Comparison of ENCODE assay signal across 18 cellular contexts in genomic region chr11:68762481-68762880, GRCh38. TPM values are rescaled to one million over a fixed set of nuclear protein-coding genes. Genes with fewer than 3 reads are reported as not detected.
A peak's percentile ranks its signal among the peaks of the same experiment; 100 is the strongest.
DNase-seq lines count a peak whose midpoint lies in the region; ATAC-seq, FAIRE-seq and TF ChIP-seq lines count a peak whose summit lies in the region.
"Had no signal": no experiment of that assay in that cellular context is flagged by ENCODE, and none has a peak within 500 bp of the region (broad histone marks: within the 10 kb centered on the region; RNA-seq: fewer than 3 reads in every experiment).

No MANE protein-coding gene starts in this region.

- CTCF ChIA-PET in RWPE1 (lab: Yijun Ruan, JAX) = no interaction called here
- CTCF ChIA-PET in activated CD4-positive, alpha-beta T cell treated with anti-CD3 and anti-CD28 coated beads for 36 hours (lab: Charles Lee) = no interaction called here

- POLR2A ChIA-PET in RWPE1 (lab: Yijun Ruan, JAX; ENCODE audit: low non-redundant PET) = no interaction called here
- POLR2A ChIA-PET in activated CD4-positive, alpha-beta T cell treated with anti-CD3 and anti-CD28 coated beads for 36 hours (lab: Charles Lee) = no interaction called here

- H3K9me3 Mint-ChIP-seq in type B pancreatic cell = no peaks in the 10 kb centered on the region
- no peaks in the 10 kb centered on the region for H3K9me3 Mint-ChIP-seq in activated CD4-positive, alpha-beta T cell treated with anti-CD3 and anti-CD28 coated beads for 36 hours (ENCODE audit: low read depth)
- H3K9me3 Mint-ChIP-seq: CD4-positive, alpha-beta memory T cell; GM23338; IgD-negative memory B cell had no signal

- DNase-seq in HTR-8/SVneo (ENCODE audit: insufficient read length, low spot score) (no peak), RWPE1 (ENCODE audit: low spot score) (no peak), epithelial cell of prostate (ENCODE audit: low read depth, low spot score) (no peak), type B pancreatic cell (ENCODE audit: extremely low spot score, unreplicated experiment) (no peak), small intestine (no peak), psoas muscle (no peak)
- DNase-seq in activated CD4-positive, alpha-beta T cell treated with anti-CD3 and anti-CD28 coated beads for 36 hours = no peak
- DNase-seq: C1 segment of cervical spinal cord; CD4-positive, alpha-beta memory T cell; DND-41; GDM1 had no signal

- WGBS in small intestine, 3 donors = 87 to 96% (median 94%) methylated on average over 14 to 15 of the region's 15 CpGs
- WGBS in psoas muscle, 3 donors = 84 to 90% (median 86%) methylated on average over 15 of the region's 15 CpGs

- no peak for ATAC-seq in activated CD4-positive, alpha-beta T cell treated with anti-CD3 and anti-CD28 coated beads for 36 hours
- ATAC-seq in psoas muscle = no peak

- peak overlapping the region; percentile 93 for H3K27ac Mint-ChIP-seq in type B pancreatic cell
- no peak overlapping the region for H3K27ac Mint-ChIP-seq in activated CD4-positive, alpha-beta T cell treated with anti-CD3 and anti-CD28 coated beads for 36 hours
- H3K27ac Mint-ChIP-seq: B cell; CD4-positive, alpha-beta memory T cell; GM23338 had no signal

- H3K9me3 ChIP-seq in small intestine (ENCODE audit: control insufficient read depth, low read depth) (no peaks in the 10 kb centered on the region), psoas muscle (no peaks in the 10 kb centered on the region)
- H3K9me3 ChIP-seq: HAP-1 had no signal

- H3K4me1 Mint-ChIP-seq in type B pancreatic cell (ENCODE audit: unreplicated experiment) = peaks cover 7% of the 10 kb centered on the region
- H3K4me1 Mint-ChIP-seq in activated CD4-positive, alpha-beta T cell treated with anti-CD3 and anti-CD28 coated beads for 36 hours = no peaks in the 10 kb centered on the region
- H3K4me1 Mint-ChIP-seq: B cell; CD4-positive, alpha-beta memory T cell had no signal

- intact Hi-C loops in activated CD4-positive, alpha-beta T cell treated with anti-CD3 and anti-CD28 coated beads for 36 hours (cut with DNase I, micrococcal nuclease) = no loop called here
- intact Hi-C loops in psoas muscle (cut with DNase I) = no loop called here

- H3K4me3 ChIP-seq in small intestine (ENCODE audit: low read depth in 1 of 2, low read length in 2 of 2) = no peak overlapping the region
- H3K4me3 ChIP-seq in psoas muscle = no peak overlapping the region
- H3K4me3 ChIP-seq: GM23338, HAP-1 had no signal

- no peak overlapping the region for H3K4me3 Mint-ChIP-seq in type B pancreatic cell
- no peak overlapping the region for H3K4me3 Mint-ChIP-seq in activated CD4-positive, alpha-beta T cell treated with anti-CD3 and anti-CD28 coated beads for 36 hours
- H3K4me3 Mint-ChIP-seq: B cell, GM23338 had no signal

- TF ChIP-seq CTCF in RWPE1 (conservative IDR thresholded peaks at IDR 0.05; ENCODE audit: low read depth) (no peak), type B pancreatic cell (conservative IDR thresholded peaks at IDR 0.05) (no peak), psoas muscle (IDR thresholded peaks at IDR 0.05) (no peak)

- H3K36me3 ChIP-seq in small intestine (ENCODE audit: control insufficient read depth in 2 of 2, insufficient read depth in 2 of 2, low read length in 2 of 2) = peaks cover 14 to 31% of the 10 kb centered on the region in 2 donors
- H3K36me3 ChIP-seq in psoas muscle (ENCODE audit: insufficient read depth in 1 of 2, low read depth in 1 of 2) = peaks cover 4 to 87% of the 10 kb centered on the region in 2 donors

- H3K4me1 ChIP-seq in small intestine (ENCODE audit: control insufficient read depth in 2 of 2, insufficient read depth in 1 of 2, low read depth in 1 of 2, low read length in 1 of 2) (no peaks in the 10 kb centered on the region), psoas muscle (no peaks in the 10 kb centered on the region)
- H3K4me1 ChIP-seq: HAP-1 had no signal

- peaks cover 5% of the 10 kb centered on the region for H3K36me3 Mint-ChIP-seq in type B pancreatic cell
- H3K36me3 Mint-ChIP-seq in activated CD4-positive, alpha-beta T cell treated with anti-CD3 and anti-CD28 coated beads for 36 hours (ENCODE audit: low read depth) = peaks cover 9% of the 10 kb centered on the region

- H3K27me3 ChIP-seq in small intestine (ENCODE audit: control insufficient read depth in 2 of 2, insufficient read depth in 2 of 2, low read length in 2 of 2) (no peaks in the 10 kb centered on the region), psoas muscle (ENCODE audit: insufficient read depth in 3 of 3, low read length in 2 of 3) (no peaks in the 10 kb centered on the region)

- FAIRE-seq in HTR-8/SVneo (lab: Jason Lieb, UNC) (peak; percentile 64), small intestine (lab: Jason Lieb, UNC) (no peak)
- FAIRE-seq: A204.1, D721Med, GM12892 had no signal

- H3K27ac ChIP-seq in RWPE1 (0 out of 2 replicates have a peak overlapping the region, but pooled peaks have one; percentile 8), epithelial cell of prostate (peak overlapping the region; percentile 55), small intestine (ENCODE audit: low read depth in 1 of 2, low read length in 1 of 2) (no peak overlapping the region), psoas muscle (no peak overlapping the region)

- H3K27me3 Mint-ChIP-seq in type B pancreatic cell = no peaks in the 10 kb centered on the region
- no peaks in the 10 kb centered on the region for H3K27me3 Mint-ChIP-seq in activated CD4-positive, alpha-beta T cell treated with anti-CD3 and anti-CD28 coated beads for 36 hours
- H3K27me3 Mint-ChIP-seq: B cell; CD4-positive, alpha-beta memory T cell; IgD-negative memory B cell had no signal

RNA-seq across cellular contexts. Expression of gene TESMIN, which starts 11.2 kb away (rescaled TPM):
- 6.7 and 9.7 TPM in 2 replicates for total RNA-seq in type B pancreatic cell (ENCODE audit: low replicate concordance)
- polyA plus RNA-seq in small intestine = 1 to 10 TPM; 1.1 to 5.5 (median 3.4) TPM
- 1 to 10 TPM; 2.9 to 3.5 TPM for total RNA-seq in activated CD4-positive, alpha-beta T cell treated with anti-CD3 and anti-CD28 coated beads for 36 hours
- under 1 TPM; 0.24 to 0.44 (median 0.37) TPM for total RNA-seq in psoas muscle
- under 1 TPM; 0.03 to 0.25 (median 0.07) TPM for polyA plus RNA-seq in psoas muscle

Comparison
In these comparisons a context has a peak if more than half of its experiments do, and no peak if none do; other contexts are left out.
1. H3K27ac ChIP-seq: peak in RWPE1 (single experiment) and epithelial cell of prostate (single experiment); none in small intestine (0 of 2) and psoas muscle (single experiment).